ENCODE assay signal across 18 cellular contexts in the genomic region with DNA sequence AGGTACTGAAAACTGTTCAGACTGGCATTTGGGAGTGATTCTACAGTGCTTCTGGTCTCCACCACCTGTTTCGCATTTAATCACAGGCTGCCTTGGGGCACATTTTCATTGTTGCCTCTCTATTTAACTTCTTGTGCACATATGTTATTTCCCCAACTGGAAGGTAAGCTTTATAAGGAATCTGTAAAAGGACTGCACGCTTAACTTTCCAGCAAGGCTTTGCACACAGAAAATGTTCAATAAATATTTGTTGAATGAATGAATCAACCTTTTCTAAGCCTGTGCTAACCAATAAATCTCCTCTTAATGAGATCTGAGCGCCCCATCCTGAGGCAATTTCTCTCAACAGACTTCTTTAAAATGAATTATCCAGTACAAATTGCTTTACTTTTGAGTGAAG.
DNase-seq lines count a peak whose midpoint lies in the region; ATAC-seq and TF ChIP-seq lines count a peak whose summit lies in the region.
"Had no signal": no experiment of that assay in that cellular context is flagged by ENCODE, and none has a peak within 500 bp of the region (broad histone marks: within the 10 kb centered on the region; RNA-seq: fewer than 3 reads in every experiment).

No MANE protein-coding gene starts in this region.

- H3K4me1 ChIP-seq in mammary epithelial cell (ENCODE audit: insufficient read depth, low read length) (peaks cover 54% of the 10 kb centered on the region), gastroesophageal sphincter (peaks cover 0 to 7% (median 2%) of the 10 kb centered on the region in 3 donors), right lobe of liver (peaks cover 2 to 13% (median 7%) of the 10 kb centered on the region in 4 donors)

- no peaks in the 10 kb centered on the region for H3K36me3 ChIP-seq in mammary epithelial cell (ENCODE audit: insufficient read depth, low read length)
- no peaks in the 10 kb centered on the region for H3K36me3 ChIP-seq in gastroesophageal sphincter
- H3K36me3 ChIP-seq in right lobe of liver, result no peaks in the 10 kb centered on the region

- ATAC-seq in HG03039 (IDR thresholded peaks at IDR 0.05; ENCODE audit: unreplicated experiment) (no peak), gastroesophageal sphincter (no peak), right lobe of liver (no peak)
- ATAC-seq: right cardiac atrium; stimulated activated naive CD8-positive, alpha-beta T cell treated with anti-CD3 and anti-CD28 coated beads, Interleukin-15, amount 100 ng/mL, for 72 hours had no signal

- no peak overlapping the region for H3K9ac ChIP-seq in mammary epithelial cell (ENCODE audit: insufficient read depth, low read length)

- H3K4me2 ChIP-seq in mammary epithelial cell (ENCODE audit: insufficient read depth, low read depth, low read length), result no peak overlapping the region

- H3K27ac ChIP-seq in mammary epithelial cell (ENCODE audit: insufficient read depth, low read depth, low read length) (no peak overlapping the region), epithelial cell of prostate (peak overlapping the region; percentile 100), gastroesophageal sphincter (no peak overlapping the region), right lobe of liver (no peak overlapping the region)

- TF ChIP-seq CTCF in mammary epithelial cell (conservative IDR thresholded peaks at IDR 0.05 in 1 of 2, IDR thresholded peaks at IDR 0.05 in 1 of 2; ENCODE audit: extremely low read depth in 1 of 2, insufficient read depth in 1 of 2, low read depth in 1 of 2, low read length in 2 of 2) (no peak), gastroesophageal sphincter (IDR thresholded peaks at IDR 0.05) (no peak), right lobe of liver (IDR thresholded peaks at IDR 0.05) (no peak)

- DNase-seq in T47D (ENCODE audit: low read depth in 1 of 2, low spot score in 1 of 2) (peak; percentile 17 to 91), mammary epithelial cell (no peak), NCI-H2081 treated with DMSO at 0.1 percent for 48 hours (lab: John Stamatoyannopoulos, UW) (peak; percentile 87), epithelial cell of prostate (ENCODE audit: low read depth, low spot score) (no peak), right lobe of liver (no peak)
- DNase-seq in activated T-cell treated with anti-CD3 and anti-CD28 coated beads, Interleukin-2, amount 50 U/mL, for 1 hour, result no peak
- DNase-seq: activated CD4-positive, alpha-beta T cell treated with anti-CD3 and anti-CD28 coated beads for 1 hour; activated gamma-delta T cell; anterior cingulate cortex; effector CD8-positive, alpha-beta T cell; GDM1; hippocampal formation; NK-92 treated with Interleukin-12 subunit alpha and Interleukin-12 subunit beta, amount 100 ng/mL, for 24 hours; right cardiac atrium; Right ventricle myocardium superior; stimulated activated naive CD8-positive, alpha-beta T cell treated with anti-CD3 and anti-CD28 coated beads, Interleukin-15, amount 100 ng/mL, for 72 hours had no signal

- BruUV-seq in mammary epithelial cell (replicated peaks; lab: Mats Ljungman, UMichigan), result no TSS peak

- H3K9me3 ChIP-seq in mammary epithelial cell (replicated peaks; ENCODE audit: insufficient read depth, low read length) (no peaks in the 10 kb centered on the region), gastroesophageal sphincter (no peaks in the 10 kb centered on the region), right lobe of liver (no peaks in the 10 kb centered on the region)

- TF ChIP-seq POLR2A in gastroesophageal sphincter (IDR thresholded peaks at IDR 0.05), result no peak
- no peak for TF ChIP-seq POLR2A in right lobe of liver (IDR thresholded peaks at IDR 0.05)

- intact Hi-C loops in mammary epithelial cell (cut with micrococcal nuclease) (no loop called here), right lobe of liver (cut with DNase I) (no loop called here)

- CTCF ChIA-PET in mammary epithelial cell (lab: Charles Lee; ENCODE audit: low non-redundant PET), result no interaction called here

- WGBS in mammary epithelial cell (ENCODE audit: low coverage, missing lambda C conversion rate), result 96% methylated on average over 3 of the region's 3 CpGs
- 92 to 98% methylated on average over 3 of the region's 3 CpGs for WGBS in gastroesophageal sphincter (ENCODE audit: low coverage in 1 of 2), 2 donors
- 69% methylated on average over 3 of the region's 3 CpGs for WGBS in right lobe of liver (ENCODE audit: insufficient coverage, low coverage, low lambda C conversion rate, missing lambda C conversion rate)

- H3K4me3 ChIP-seq in mammary epithelial cell (replicated peaks in 1 of 3; ENCODE audit: insufficient read depth in 1 of 3, low read depth in 2 of 3, low read length in 3 of 3) (no peak overlapping the region), gastroesophageal sphincter (no peak overlapping the region), right lobe of liver (no peak overlapping the region)

- H2AFZ ChIP-seq in mammary epithelial cell (ENCODE audit: low read depth, low read length), result no peak overlapping the region

- TF ChIP-seq EP300 in gastroesophageal sphincter (IDR thresholded peaks at IDR 0.05), result no peak

- no peaks in the 10 kb centered on the region for H4K20me1 ChIP-seq in mammary epithelial cell (ENCODE audit: insufficient read depth, low read length)

- dilution Hi-C loops in mammary epithelial cell (cut with HindIII; ENCODE audit: low sequenced_read_pairs), result loop anchor here (5.0 kb wide), 1 partner anchor 79 kb away; no protein-coding TSS in a partner anchor

- in situ Hi-C loops in T47D (cut with HindIII; ENCODE audit: low pct_unique_long_range_greater_than_20kb, low sequenced_read_pairs), result no loop called here
- in situ Hi-C loops in mammary epithelial cell (cut with MboI; ENCODE audit: low sequenced_read_pairs in 2 of 2), result loop anchor here in 1 of 2 donors (5.0 kb wide), 1 partner anchor 74 kb away; no protein-coding TSS in a partner anchor

- no peaks in the 10 kb centered on the region for H3K79me2 ChIP-seq in mammary epithelial cell (ENCODE audit: insufficient read depth, low read length)

- no peaks in the 10 kb centered on the region for H3K27me3 ChIP-seq in mammary epithelial cell (ENCODE audit: insufficient read depth, low read length)
- no peaks in the 10 kb centered on the region for H3K27me3 ChIP-seq in gastroesophageal sphincter
- H3K27me3 ChIP-seq in right lobe of liver, result no peaks in the 10 kb centered on the region

Comparison
In these comparisons a context has a peak if more than half of its experiments do, and no peak if none do; other contexts are left out.
1. DNase-seq: peak in T47D (2 of 2) and NCI-H2081 treated with DMSO at 0.1 percent for 48 hours (single experiment); none in mammary epithelial cell (single experiment), epithelial cell of prostate (single experiment), activated T-cell treated with anti-CD3 and anti-CD28 coated beads, Interleukin-2, amount 50 U/mL, for 1 hour (single experiment) and right lobe of liver (0 of 3).